ENCODE assay signal across 8 cellular contexts in genomic region chrX:41009816-41010187, GRCh38.
A peak's percentile ranks its signal among the peaks of the same experiment; 100 is the strongest.
DNase-seq lines count a peak whose midpoint lies in the region; ATAC-seq and TF ChIP-seq lines count a peak whose summit lies in the region.

No MANE protein-coding gene starts in this region.

- no peak for DNase-seq in activated naive CD4-positive, alpha-beta T cell (lab: John Stamatoyannopoulos, UW)
- DNase-seq in breast epithelium (ENCODE audit: low spot score in 2 of 2) (no peak), mucosa of descending colon (no peak), uterus (no peak), GM03348 (ENCODE audit: low spot score) (no peak), EL (no peak)

- H3K27me3 Mint-ChIP-seq in activated naive CD4-positive, alpha-beta T cell treated with anti-CD3 and anti-CD28 coated beads, Interleukin-2, amount 50 U/mL, for 24 hours = no peaks in the 10 kb centered on the region

- H3K4me3 Mint-ChIP-seq in activated naive CD4-positive, alpha-beta T cell treated with anti-CD3 and anti-CD28 coated beads, Interleukin-2, amount 50 U/mL, for 24 hours = peak overlapping the region; percentile 70

- H3K27ac ChIP-seq in breast epithelium = peak overlapping the region; percentile 78 to 96
- H3K27ac ChIP-seq in uterus = peak overlapping the region; percentile 78 to 82

- no peak for TF ChIP-seq CTCF in breast epithelium (IDR thresholded peaks at IDR 0.05)
- TF ChIP-seq CTCF in mucosa of descending colon (IDR thresholded peaks at IDR 0.05) = no peak
- no peak for TF ChIP-seq CTCF in uterus (IDR thresholded peaks at IDR 0.05)

- peak; percentile 76 for ATAC-seq in mucosa of descending colon
- ATAC-seq in HG03159 (IDR thresholded peaks at IDR 0.05; ENCODE audit: unreplicated experiment) = no peak

- TF ChIP-seq POLR2A in breast epithelium (IDR thresholded peaks at IDR 0.05) = no peak
- TF ChIP-seq POLR2A in uterus (IDR thresholded peaks at IDR 0.05) = no peak

- intact Hi-C loops in breast epithelium (cut with DNase I; ENCODE audit: low total_unique reads) (no loop called here), mucosa of descending colon (cut with DNase I, micrococcal nuclease) (no loop called here), uterus (cut with DNase I; ENCODE audit: low total_unique reads) (no loop called here)

- H3K27ac Mint-ChIP-seq in activated naive CD4-positive, alpha-beta T cell treated with anti-CD3 and anti-CD28 coated beads, Interleukin-2, amount 50 U/mL, for 24 hours = peak overlapping the region; percentile 51

- H3K36me3 ChIP-seq in breast epithelium (no peaks in the 10 kb centered on the region), mucosa of descending colon (ENCODE audit: low read depth) (no peaks in the 10 kb centered on the region), uterus (no peaks in the 10 kb centered on the region)

- H3K9me3 ChIP-seq in breast epithelium = no peaks in the 10 kb centered on the region
- no peaks in the 10 kb centered on the region for H3K9me3 ChIP-seq in mucosa of descending colon
- H3K9me3 ChIP-seq in uterus = no peaks in the 10 kb centered on the region

- H3K27me3 ChIP-seq in breast epithelium (peaks cover 0 to 42% of the 10 kb centered on the region in 2 donors), uterus (no peaks in the 10 kb centered on the region)

- H3K4me3 ChIP-seq in breast epithelium (peak overlapping the region; percentile 29 to 64 (median 32)), mucosa of descending colon (no peak overlapping the region), uterus (peak overlapping the region in 1 of 2 donors; percentile 36)

- H3K36me3 Mint-ChIP-seq in activated naive CD4-positive, alpha-beta T cell treated with anti-CD3 and anti-CD28 coated beads, Interleukin-2, amount 50 U/mL, for 24 hours = no peaks in the 10 kb centered on the region

- no peaks in the 10 kb centered on the region for H3K9me3 Mint-ChIP-seq in activated naive CD4-positive, alpha-beta T cell treated with anti-CD3 and anti-CD28 coated beads, Interleukin-2, amount 50 U/mL, for 24 hours

- peaks cover 26% of the 10 kb centered on the region for H3K4me1 Mint-ChIP-seq in activated naive CD4-positive, alpha-beta T cell treated with anti-CD3 and anti-CD28 coated beads, Interleukin-2, amount 50 U/mL, for 24 hours

- H3K4me1 ChIP-seq in breast epithelium (no peaks in the 10 kb centered on the region), mucosa of descending colon (ENCODE audit: low read depth) (peaks cover 3% of the 10 kb centered on the region), uterus (no peaks in the 10 kb centered on the region)
